14 cellular contexts compared by ENCODE assay signal in the genomic region with DNA sequence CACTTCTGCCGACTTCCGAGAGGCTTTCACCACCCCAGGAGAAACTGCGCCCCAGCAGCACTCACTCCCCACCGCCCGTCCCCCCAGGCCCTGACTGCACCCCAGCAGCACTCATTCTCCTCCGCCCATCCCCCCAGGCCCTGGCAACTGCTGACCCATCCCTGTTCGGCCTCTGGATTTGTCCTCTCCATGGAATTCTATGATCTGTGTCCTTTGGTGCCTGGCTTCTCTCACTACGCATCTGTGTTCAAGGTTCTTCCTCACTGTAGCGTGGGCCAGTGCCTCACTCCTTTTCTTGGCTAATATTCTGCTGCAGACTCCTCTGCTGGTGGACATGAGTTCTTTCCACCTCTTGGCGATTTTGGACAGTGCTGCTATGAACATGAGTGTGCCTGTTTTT.
DNase-seq lines count a peak whose midpoint lies in the region; ATAC-seq and TF ChIP-seq lines count a peak whose summit lies in the region.
"Had no signal": no experiment of that assay in that cellular context is flagged by ENCODE, and none has a peak within 500 bp of the region (broad histone marks: within the 10 kb centered on the region; RNA-seq: fewer than 3 reads in every experiment).

No MANE protein-coding gene starts in this region.

- no peaks in the 10 kb centered on the region for H4K20me1 ChIP-seq in SK-N-SH (ENCODE audit: insufficient read depth)

- DNase-seq in SK-N-SH (no peak), dorsolateral prefrontal cortex (no peak), tibial artery (no peak), NCI-H1436 treated with DMSO at 0.1 percent for 48 hours (lab: John Stamatoyannopoulos, UW) (no peak)
- DNase-seq: AML-193; CD4-positive, CD25-positive, alpha-beta regulatory T cell; DMS53; GF-D8 had no signal

- POLR2A ChIA-PET in SK-N-SH (lab: Yijun Ruan, JAX), result no interaction called here

- H3K36me3 ChIP-seq in SK-N-SH (replicated peaks in 1 of 2; ENCODE audit: control insufficient read depth in 1 of 2, insufficient read depth in 2 of 2, low read length in 1 of 2) (no peaks in the 10 kb centered on the region), tibial artery (no peaks in the 10 kb centered on the region)
- H3K36me3 ChIP-seq: BLaER1 treated with 17β-estradiol and CSF1 and Interleukin-3, amounts not matched to agents 10 nM and 100 nM had no signal

- H2AFZ ChIP-seq in SK-N-SH (ENCODE audit: low read depth), result no peak overlapping the region

- no peak for TF ChIP-seq CTCF in SK-N-SH (IDR thresholded peaks at IDR 0.05)
- no peak for TF ChIP-seq CTCF in VCaP (conservative IDR thresholded peaks at IDR 0.05)
- TF ChIP-seq CTCF in dorsolateral prefrontal cortex (IDR thresholded peaks at IDR 0.05 in 54 of 56, conservative IDR thresholded peaks at IDR 0.05 in 2 of 56; ENCODE audit: low read depth in 1 of 56, partially characterized antibody in 56 of 56), result no peak
- TF ChIP-seq CTCF in tibial artery (IDR thresholded peaks at IDR 0.05), result no peak

- CTCF ChIA-PET in SK-N-SH (lab: Yijun Ruan, JAX), result no interaction called here

- no peak overlapping the region for H3K9ac ChIP-seq in SK-N-SH
- H3K9ac ChIP-seq: BLaER1 treated with 17β-estradiol and CSF1 and Interleukin-3, amounts not matched to agents 10 nM and 100 nM had no signal

- no peaks in the 10 kb centered on the region for H3K9me2 ChIP-seq in SK-N-SH

- no peak overlapping the region for H3K4me2 ChIP-seq in SK-N-SH
- H3K4me2 ChIP-seq: BLaER1 treated with 17β-estradiol and CSF1 and Interleukin-3, amounts not matched to agents 10 nM and 100 nM had no signal

- H3K9me3 ChIP-seq in SK-N-SH (no peaks in the 10 kb centered on the region), tibial artery (no peaks in the 10 kb centered on the region)

- no peak for ATAC-seq in SK-N-SH treated with all-trans-retinoic acid at 6 μM for 48 hours
- ATAC-seq in HG03108 (IDR thresholded peaks at IDR 0.05; ENCODE audit: unreplicated experiment), result no peak
- ATAC-seq: HCT116 had no signal

- no peaks in the 10 kb centered on the region for H3K79me2 ChIP-seq in SK-N-SH (ENCODE audit: insufficient read depth)

- H3K27ac ChIP-seq in SK-N-SH (ENCODE audit: low read depth in 2 of 2, low read length in 1 of 2), result no peak overlapping the region
- H3K27ac ChIP-seq in VCaP, result peak overlapping the region; percentile 82; the same call in 1 of the 2 replicates
- H3K27ac ChIP-seq in dorsolateral prefrontal cortex, result peak overlapping the region in 32 of 59 donors; percentile 0 to 88 (median 73)
- H3K27ac ChIP-seq in tibial artery, result peak overlapping the region; percentile 78 to 83
- H3K27ac ChIP-seq: 22Rv1; BLaER1 treated with 17β-estradiol and CSF1 and Interleukin-3, amounts not matched to agents 10 nM and 100 nM had no signal

- no peaks in the 10 kb centered on the region for H3K4me1 ChIP-seq in SK-N-SH (ENCODE audit: control insufficient read depth in 1 of 2, insufficient read depth in 2 of 2, low read depth in 1 of 2, low read length in 1 of 2)
- H3K4me1 ChIP-seq in tibial artery, result peaks cover 0 to 79% (median 39%) of the 10 kb centered on the region in 4 donors

- intact Hi-C loops in dorsolateral prefrontal cortex (cut with DNase I) (no loop called here), tibial artery (cut with DNase I; ENCODE audit: low total_unique reads) (no loop called here)

- no peaks in the 10 kb centered on the region for H3F3A ChIP-seq in SK-N-SH (replicated peaks; ENCODE audit: insufficient read depth)

- 62% methylated on average over 10 of the region's 10 CpGs for WGBS in SK-N-SH (ENCODE audit: low lambda C conversion rate)

- no peak for TF ChIP-seq RAD21 in SK-N-SH (IDR thresholded peaks at IDR 0.05; ENCODE audit: low read length)

- no peaks in the 10 kb centered on the region for H3K27me3 ChIP-seq in SK-N-SH (ENCODE audit: insufficient read depth)
- H3K27me3 ChIP-seq in dorsolateral prefrontal cortex, result peaks cover 0 to 8% (median 0%) of the 10 kb centered on the region in 45 donors
- no peaks in the 10 kb centered on the region for H3K27me3 ChIP-seq in tibial artery

- H3K4me3 ChIP-seq in SK-N-SH (ENCODE audit: low read depth in 2 of 2, low read length in 1 of 2) (no peak overlapping the region), dorsolateral prefrontal cortex (no peak overlapping the region), tibial artery (no peak overlapping the region)
- H3K4me3 ChIP-seq: BLaER1 treated with 17β-estradiol and CSF1 and Interleukin-3, amounts not matched to agents 10 nM and 100 nM had no signal

- no peak for TF ChIP-seq EP300 in SK-N-SH (IDR thresholded peaks at IDR 0.05; ENCODE audit: borderline replicate concordance in 1 of 2, low read depth in 1 of 2, low read length in 1 of 2)

TF ChIP-seq in SK-N-SH, 30 proteins besides CTCF, POLR2A, EP300 and RAD21:
- 0 out of 2 replicates have a peak, but pooled peaks have one; percentile 38 for TF ChIP-seq RFX5 (IDR thresholded peaks at IDR 0.05; ENCODE audit: low read length)
- TF ChIP-seq ELF1 (IDR thresholded peaks at IDR 0.05), result no peak
- TF ChIP-seq JUND (IDR thresholded peaks at IDR 0.05), result no peak
- no peak for TF ChIP-seq TCF12 (IDR thresholded peaks at IDR 0.05)
- TF ChIP-seq RXRA (IDR thresholded peaks at IDR 0.05; ENCODE audit: borderline replicate concordance, low read depth), result no peak

TF ChIP-seq in SK-N-SH treated with all-trans-retinoic acid at 6 μM for 48 hours, 23 proteins besides CTCF, POLR2A, EP300 and RAD21:
- TF ChIP-seq ZC3H10 (CRISPR knock-in tag; IDR thresholded peaks at IDR 0.05) (no peak), CSDC2 (CRISPR knock-in tag; IDR thresholded peaks at IDR 0.05) (no peak), BACH2 (CRISPR knock-in tag; IDR thresholded peaks at IDR 0.05; ENCODE audit: borderline replicate concordance) (no peak), RARB (CRISPR knock-in tag; IDR thresholded peaks at IDR 0.05) (no peak), SNAI2 (CRISPR knock-in tag; IDR thresholded peaks at IDR 0.05) (no peak), ESRRG (CRISPR knock-in tag; IDR thresholded peaks at IDR 0.05) (no peak), OSR1 (CRISPR knock-in tag; IDR thresholded peaks at IDR 0.05) (no peak), ZNF8 (CRISPR knock-in tag; IDR thresholded peaks at IDR 0.05) (no peak), ZNF565 (CRISPR knock-in tag; conservative IDR thresholded peaks at IDR 0.05; ENCODE audit: low read depth) (no peak)
- TF ChIP-seq, protein P1, sequence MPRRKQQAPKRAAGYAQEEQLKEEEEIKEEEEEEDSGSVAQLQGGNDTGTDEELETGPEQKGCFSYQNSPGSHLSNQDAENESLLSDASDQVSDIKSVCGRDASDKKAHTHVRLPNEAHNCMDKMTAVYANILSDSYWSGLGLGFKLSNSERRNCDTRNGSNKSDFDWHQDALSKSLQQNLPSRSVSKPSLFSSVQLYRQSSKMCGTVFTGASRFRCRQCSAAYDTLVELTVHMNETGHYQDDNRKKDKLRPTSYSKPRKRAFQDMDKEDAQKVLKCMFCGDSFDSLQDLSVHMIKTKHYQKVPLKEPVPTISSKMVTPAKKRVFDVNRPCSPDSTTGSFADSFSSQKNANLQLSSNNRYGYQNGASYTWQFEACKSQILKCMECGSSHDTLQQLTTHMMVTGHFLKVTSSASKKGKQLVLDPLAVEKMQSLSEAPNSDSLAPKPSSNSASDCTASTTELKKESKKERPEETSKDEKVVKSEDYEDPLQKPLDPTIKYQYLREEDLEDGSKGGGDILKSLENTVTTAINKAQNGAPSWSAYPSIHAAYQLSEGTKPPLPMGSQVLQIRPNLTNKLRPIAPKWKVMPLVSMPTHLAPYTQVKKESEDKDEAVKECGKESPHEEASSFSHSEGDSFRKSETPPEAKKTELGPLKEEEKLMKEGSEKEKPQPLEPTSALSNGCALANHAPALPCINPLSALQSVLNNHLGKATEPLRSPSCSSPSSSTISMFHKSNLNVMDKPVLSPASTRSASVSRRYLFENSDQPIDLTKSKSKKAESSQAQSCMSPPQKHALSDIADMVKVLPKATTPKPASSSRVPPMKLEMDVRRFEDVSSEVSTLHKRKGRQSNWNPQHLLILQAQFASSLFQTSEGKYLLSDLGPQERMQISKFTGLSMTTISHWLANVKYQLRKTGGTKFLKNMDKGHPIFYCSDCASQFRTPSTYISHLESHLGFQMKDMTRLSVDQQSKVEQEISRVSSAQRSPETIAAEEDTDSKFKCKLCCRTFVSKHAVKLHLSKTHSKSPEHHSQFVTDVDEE (CRISPR knock-in tag; IDR thresholded peaks at IDR 0.05), result no peak

Comparison
In these comparisons a context has a peak if more than half of its experiments do, and no peak if none do; other contexts are left out.
1. H3K27ac ChIP-seq: peak in VCaP (single experiment), dorsolateral prefrontal cortex (32 of 59) and tibial artery (2 of 2); none in SK-N-SH (0 of 2).